25 cellular contexts compared by ENCODE assay signal in genomic region chr1:202471246-202471645, GRCh38.
"Had no signal": no experiment of that assay in that cellular context is flagged by ENCODE, and none has a peak within 500 bp of the region (broad histone marks: within the 10 kb centered on the region; RNA-seq: fewer than 3 reads in every experiment).

No MANE protein-coding gene starts in this region.

- H3K27ac ChIP-seq: ovary, parathyroid adenoma, right lobe of liver, sigmoid colon, stomach, thoracic aorta, thyroid gland, tibial nerve, upper lobe of left lung, vagina had no signal

- H3K4me3 ChIP-seq: ovary, psoas muscle, right lobe of liver, sigmoid colon, stomach, thoracic aorta, thyroid gland, tibial nerve, upper lobe of left lung, vagina had no signal

- H3K9me3 ChIP-seq: ovary, psoas muscle, right lobe of liver, sigmoid colon, stomach, thoracic aorta, thyroid gland, tibial nerve, upper lobe of left lung, vagina had no signal

- ATAC-seq: natural killer cell treated with Interleukin-12 subunit alpha and Interleukin-12 subunit beta and Interleukin-15 and Interleukin-18, amount 100 ng/mL, for 72 hours; psoas muscle; right cardiac atrium; right lobe of liver; stimulated activated effector memory CD8-positive, alpha-beta T cell treated with anti-CD3 and anti-CD28 coated beads, Interleukin-12 subunit alpha, Interleukin-12 subunit beta, amount 100 ng/mL, for 72 hours; stimulated activated naive B cell treated with anti-CD40 and anti-IgM and Interleukin-4, amounts not matched to agents 10 μg/mL and 1 μg/mL and 100 μg/mL, for 72 hours had no signal

- DNase-seq: nephron progenitor cell; occipital lobe; ovary; posterior cingulate gyrus; psoas muscle; right cardiac atrium; right lobe of liver; sigmoid colon; small intestine; stimulated activated CD4-positive, alpha-beta T cell treated with anti-CD3 and anti-CD28 coated beads, Interleukin-15, amount 100 ng/mL, for 24 hours; stimulated activated CD4-positive, alpha-beta T cell treated with anti-CD3 and anti-CD28 coated beads, Interleukin-2, amount 100 ng/mL, for 24 hours; stimulated activated CD4-positive, alpha-beta T cell treated with anti-CD3 and anti-CD28 coated beads, Interleukin-2, amount 100 ng/mL, for 48 hours; stimulated activated CD4-positive, alpha-beta T cell treated with anti-CD3 and anti-CD28 coated beads, Interleukin-4, amount 100 ng/mL, for 24 hours; stimulated activated naive B cell treated with anti-CD40 and anti-IgM and Interleukin-4, amounts not matched to agents 10 μg/mL and 1 μg/mL and 100 μg/mL, for 72 hours; stimulated activated naive CD4-positive, alpha-beta T cell treated with Interleukin-2 at 50 U/mL for 16 hours; stomach; upper lobe of left lung had no signal

- H3K4me1 ChIP-seq: sigmoid colon, vagina had no signal

- FAIRE-seq: small intestine, urothelium cell line had no signal

- H3K27me3 ChIP-seq: ovary, right lobe of liver, sigmoid colon, stomach, thyroid gland, tibial nerve, upper lobe of left lung, vagina had no signal

- H3K36me3 ChIP-seq: ovary, right lobe of liver, sigmoid colon, stomach, thoracic aorta, thyroid gland, tibial nerve, upper lobe of left lung, vagina had no signal
